ENCODE assay signal across 8 cellular contexts in genomic region chr5:75337366-75338021, GRCh38. TPM values are rescaled to one million over a fixed set of nuclear protein-coding genes. Genes with fewer than 3 reads are reported as not detected.
A peak's percentile ranks its signal among the peaks of the same experiment; 100 is the strongest.
DNase-seq lines count a peak whose midpoint lies in the region; ATAC-seq and TF ChIP-seq lines count a peak whose summit lies in the region.

No MANE protein-coding gene starts in this region.

- H3F3A ChIP-seq in SU-DHL-6 (ENCODE audit: insufficient read depth), result no peaks in the 10 kb centered on the region

- H3K4me2 ChIP-seq in SU-DHL-6 (ENCODE audit: low read depth, low read length, poor library complexity, severe bottlenecking), result peak overlapping the region; percentile 79

- H3K4me1 ChIP-seq in lung (ENCODE audit: control insufficient read depth in 2 of 2, insufficient read depth in 2 of 2, low read length in 2 of 2), result peaks cover 2 to 5% of the 10 kb centered on the region in 2 donors

- peak overlapping the region; percentile 99 for H3K9ac ChIP-seq in SU-DHL-6 (ENCODE audit: low read length)

- H3K27me3 ChIP-seq in SU-DHL-6 (ENCODE audit: low read length) (no peaks in the 10 kb centered on the region), lung (ENCODE audit: control insufficient read depth, insufficient read depth) (no peaks in the 10 kb centered on the region)

- DNase-seq in EH (ENCODE audit: low read depth) (peak; percentile 13), coronary artery (ENCODE audit: low spot score) (peak; percentile 81), lung (ENCODE audit: low spot score) (peak; percentile 34), NCI-H2196 (lab: John Stamatoyannopoulos, UW; ENCODE audit: unreplicated experiment) (no peak)
- DNase-seq in stimulated activated naive CD4-positive, alpha-beta T cell (lab: John Stamatoyannopoulos, UW), result peak in 5 of 6 experiments; percentile 15 to 59 (median 32)

- H3K27ac ChIP-seq in SU-DHL-6 (ENCODE audit: low read depth, low read length), result peak overlapping the region; percentile 77
- H3K27ac ChIP-seq in coronary artery, result peak overlapping the region; percentile 75 to 92
- H3K27ac ChIP-seq in lung (ENCODE audit: low read depth in 1 of 2, low read length in 1 of 2), result peak overlapping the region; percentile 87 to 93

- peaks cover 54% of the 10 kb centered on the region for H3K79me2 ChIP-seq in SU-DHL-6 (ENCODE audit: insufficient read depth, low read length)

- H4K20me1 ChIP-seq in SU-DHL-6 (ENCODE audit: low read depth, low read length), result peaks cover 43% of the 10 kb centered on the region

- 0 to 1% methylated on average over 47 to 50 of the region's 50 CpGs for WGBS in lung, 2 donors

- peak overlapping the region; percentile 97 for H3K4me3 ChIP-seq in SU-DHL-6 (ENCODE audit: insufficient read depth, low read length, poor library complexity, severe bottlenecking)
- H3K4me3 ChIP-seq in coronary artery, result peak overlapping the region; percentile 87
- H3K4me3 ChIP-seq in lung, result peak overlapping the region; percentile 85

- ATAC-seq in HG02571 (IDR thresholded peaks at IDR 0.05; ENCODE audit: unreplicated experiment), result peak; percentile 1
- peak; percentile 3 for ATAC-seq in lung (ENCODE audit: insufficient read depth, low FRiP score)
- no peak for ATAC-seq in HG02610 (IDR thresholded peaks at IDR 0.05; ENCODE audit: unreplicated experiment)

- TF ChIP-seq CTCF in SU-DHL-6 (IDR thresholded peaks at IDR 0.05; ENCODE audit: insufficient read depth, low read length, poor library complexity, severe bottlenecking), result no peak
- TF ChIP-seq CTCF in coronary artery (IDR thresholded peaks at IDR 0.05), result no peak
- TF ChIP-seq CTCF in lung (IDR thresholded peaks at IDR 0.05; ENCODE audit: control extremely low read depth, extremely low read depth), result no peak

- H2AFZ ChIP-seq in SU-DHL-6 (ENCODE audit: low read depth, low read length, severe bottlenecking), result no peak overlapping the region

- H3K9me3 ChIP-seq in SU-DHL-6 (ENCODE audit: insufficient read depth, low read length) (no peaks in the 10 kb centered on the region), lung (ENCODE audit: control insufficient read depth in 2 of 2, insufficient read depth in 1 of 2, low read length in 1 of 2) (no peaks in the 10 kb centered on the region)

- H3K36me3 ChIP-seq in SU-DHL-6 (ENCODE audit: low read length) (peaks cover 16% of the 10 kb centered on the region; the same call in 1 of the 2 replicates), lung (ENCODE audit: control insufficient read depth in 2 of 2, insufficient read depth in 2 of 2, low read length in 2 of 2) (no peaks in the 10 kb centered on the region)

- no peaks in the 10 kb centered on the region for H3K9me2 ChIP-seq in SU-DHL-6 (replicated peaks; ENCODE audit: insufficient read depth, low read length)

RNA-seq across cellular contexts. Expression of gene HMGCR, which starts 0.5 kb away (rescaled TPM):
- 100 to 1,000 TPM; 127 to 177 TPM for total RNA-seq in lung
- polyA plus RNA-seq in lung, result 10 to 100 TPM; 15.5 to 56.2 TPM
